In genomic region chr10:30493609-30494530, GRCh38 we compare ENCODE assay signal across 1 cellular context.
TF ChIP-seq lines count a peak whose summit lies in the region.

No MANE protein-coding gene starts in this region.

TF ChIP-seq in K562, 482 proteins besides CTCF, POLR2A, EP300 and RAD21 (continued from another document and continues in another):
- TF ChIP-seq ZBTB26 (CRISPR knock-in tag; IDR thresholded peaks at IDR 0.05) (no peak), VEZF1 (CRISPR knock-in tag; IDR thresholded peaks at IDR 0.05) (peak; percentile 38; the same call in 1 of the 2 replicates), ZKSCAN3 (CRISPR knock-in tag; IDR thresholded peaks at IDR 0.05) (no peak), SOX6 (IDR thresholded peaks at IDR 0.05) (peak; percentile 87), ZSCAN32 (CRISPR knock-in tag; IDR thresholded peaks at IDR 0.05) (no peak), GABPA (tag; conservative IDR thresholded peaks at IDR 0.05; ENCODE audit: low read depth) (peak; percentile 54; the same call in 1 of the 2 replicates), ZNF318 (IDR thresholded peaks at IDR 0.05; ENCODE audit: borderline replicate concordance in 1 of 2, low read depth in 1 of 2) (peak in 1 of 2 experiments; percentile 72; a peak in 2 of 4 replicates), CEBPG (CRISPR knock-in tag; IDR thresholded peaks at IDR 0.05) (peak; percentile 81; the same call in 1 of the 2 replicates), CEBPG (tag; conservative IDR thresholded peaks at IDR 0.05 in 1 of 2, IDR thresholded peaks at IDR 0.05 in 1 of 2) (peak in 1 of 2 experiments; percentile 76; a peak in 2 of 4 replicates), HDAC2 (IDR thresholded peaks at IDR 0.05) (peak; percentile 76; the same call in 1 of the 2 replicates), ZNF408 (CRISPR knock-in tag; IDR thresholded peaks at IDR 0.05; ENCODE audit: low read depth) (no peak), CCNT2 (IDR thresholded peaks at IDR 0.05; ENCODE audit: borderline replicate concordance, extremely low read depth, insufficient read length, low read depth, low read length) (no peak), NONO (IDR thresholded peaks at IDR 0.05; ENCODE audit: low read depth in 2 of 2, low read length in 1 of 2) (no peak), HDAC6 (IDR thresholded peaks at IDR 0.05; ENCODE audit: low read depth, low read length) (no peak), KDM1A (IDR thresholded peaks at IDR 0.05) (0 out of 4 replicates have a peak, but pooled peaks of 1 of the 2 experiments have one; percentile 11), MEIS2 (IDR thresholded peaks at IDR 0.05; ENCODE audit: partially characterized antibody) (peak; percentile 71), ZNF263 (CRISPR knock-in tag; IDR thresholded peaks at IDR 0.05; ENCODE audit: borderline replicate concordance) (peak; percentile 24; the same call in 1 of the 2 replicates), AFF4 (CRISPR knock-in tag; IDR thresholded peaks at IDR 0.05) (0 out of 2 replicates have a peak, but pooled peaks have one; percentile 24), GTF2A2 (tag; IDR thresholded peaks at IDR 0.05) (no peak), TRIM24 (IDR thresholded peaks at IDR 0.05) (peak in 1 of 2 experiments; percentile 24; a peak in 2 of 4 replicates), CHD7 (IDR thresholded peaks at IDR 0.05; ENCODE audit: low read depth, low read length) (no peak), CREB3L1 (IDR thresholded peaks at IDR 0.05; ENCODE audit: borderline replicate concordance, low read depth) (0 out of 2 replicates have a peak, but pooled peaks have one; percentile 28), PHF20 (IDR thresholded peaks at IDR 0.05; ENCODE audit: partially characterized antibody) (peak; percentile 17)
